Comparison of ENCODE assay signal across 31 cellular contexts in genomic region chr3:129473067-129473765, GRCh38. TPM values are rescaled to one million over a fixed set of nuclear protein-coding genes. Genes with fewer than 3 reads are reported as not detected.
"Had no signal": no experiment of that assay in that cellular context is flagged by ENCODE, and none has a peak within 500 bp of the region (broad histone marks: within the 10 kb centered on the region; RNA-seq: fewer than 3 reads in every experiment).

No MANE protein-coding gene starts in this region.

- H2AFZ ChIP-seq: parathyroid adenoma had no signal

- H3K9me3 ChIP-seq: esophagus squamous epithelium, heart right ventricle, left ventricle myocardium inferior, lower lobe of right lung, neutrophil, suprapubic skin, transverse colon, upper lobe of right lung, uterus had no signal

- DNase-seq: dermis blood vessel endothelial cell; effector memory CD8-positive, alpha-beta T cell; erythroblast; esophagus squamous epithelium; foreskin melanocyte; glutamatergic neuron; heart right ventricle; hippocampal formation; left cardiac atrium; left ventricle myocardium inferior; lower lobe of right lung; natural killer cell; stimulated activated CD4-positive, alpha-beta T cell treated with anti-CD3 and anti-CD28 coated beads, Interleukin-12 subunit alpha, Interleukin-12 subunit beta, amount 100 ng/mL, for 4 hours; stimulated activated CD4-positive, alpha-beta T cell treated with anti-CD3 and anti-CD28 coated beads, Interleukin-1b, Interleukin-23, amount 100 ng/mL, for 48 hours; stimulated activated CD4-positive, alpha-beta T cell treated with anti-CD3 and anti-CD28 coated beads, Interleukin-4, amount 100 ng/mL, for 1 hour; stimulated activated CD8-positive, alpha-beta memory T cell treated with anti-CD3 and anti-CD28 coated beads, Interleukin-4, amount 100 ng/mL, for 48 hours; stimulated activated naive CD4-positive, alpha-beta T cell; stimulated activated naive CD8-positive, alpha-beta T cell treated with anti-CD3 and anti-CD28 coated beads, Interleukin-15, amount 100 ng/mL, for 72 hours; transverse colon; upper lobe of right lung; uterus had no signal

- H3K4me3 ChIP-seq: coronary artery, esophagus squamous epithelium, heart right ventricle, left ventricle myocardium inferior, lower lobe of right lung, smooth muscle cell, suprapubic skin, transverse colon, upper lobe of right lung, uterus had no signal

- ATAC-seq: effector memory CD8-positive, alpha-beta T cell; heart right ventricle; left cardiac atrium; lower lobe of right lung; natural killer cell; sciatic nerve; stimulated activated naive CD8-positive, alpha-beta T cell treated with anti-CD3 and anti-CD28 coated beads, Interleukin-15, amount 100 ng/mL, for 72 hours; upper lobe of right lung had no signal

- H3K9ac ChIP-seq: parathyroid adenoma had no signal

- H3K27ac ChIP-seq: coronary artery, esophagus squamous epithelium, heart right ventricle, left ventricle myocardium inferior, lower lobe of right lung, neutrophil, parathyroid adenoma, suprapubic skin, transverse colon, upper lobe of right lung, uterus had no signal

- H3K36me3 ChIP-seq: uterus had no signal

- H3K27me3 ChIP-seq: esophagus squamous epithelium, heart right ventricle, neutrophil, suprapubic skin, transverse colon, upper lobe of right lung, uterus had no signal

- H3K79me2 ChIP-seq: parathyroid adenoma had no signal

- H3K4me1 ChIP-seq: upper lobe of right lung, uterus had no signal

- H3K4me2 ChIP-seq: smooth muscle cell had no signal

- FAIRE-seq: endometrium, islet of Langerhans had no signal

RNA-seq across cellular contexts. Expression of gene EFCAB12, which starts 44.8 kb away (rescaled TPM):
- total RNA-seq: dermis blood vessel endothelial cell, kidney epithelial cell, left ventricle myocardium inferior had no signal
- polyA plus RNA-seq: smooth muscle cell had no signal

RNA-seq across cellular contexts. Expression of gene RHO, which starts 55.2 kb away (rescaled TPM):
- total RNA-seq: dermis blood vessel endothelial cell, esophagus squamous epithelium, heart right ventricle, kidney epithelial cell, left cardiac atrium, left ventricle myocardium inferior, lower lobe of right lung, natural killer cell, sciatic nerve, suprapubic skin, transverse colon, upper lobe of right lung had no signal
- polyA plus RNA-seq: heart right ventricle, neural cell, smooth muscle cell had no signal
